Comparison of ENCODE assay signal across 14 cellular contexts in genomic region chr2:217742276-217742675, GRCh38.
"Had no signal": no experiment of that assay in that cellular context is flagged by ENCODE, and none has a peak within 500 bp of the region (broad histone marks: within the 10 kb centered on the region; RNA-seq: fewer than 3 reads in every experiment).

No MANE protein-coding gene starts in this region.

- H3K36me3 ChIP-seq: breast epithelium, stomach had no signal

- H3K4me1 ChIP-seq: breast epithelium had no signal

- H3K27me3 ChIP-seq: breast epithelium, sigmoid colon, stomach, testis had no signal

- H3K9me3 ChIP-seq: breast epithelium, sigmoid colon, testis had no signal

- H3K27ac ChIP-seq: breast epithelium, epithelial cell of prostate, testis had no signal

- DNase-seq: activated CD4-positive, alpha-beta T cell treated with anti-CD3 and anti-CD28 coated beads for 36 hours; activated CD4-positive, alpha-beta T cell treated with anti-CD3 and anti-CD28 coated beads, Interleukin-2, amount 50 U/mL, for 48 hours; activated naive CD4-positive, alpha-beta T cell treated with anti-CD3 and anti-CD28 coated beads for 36 hours; activated T-cell treated with anti-CD3 and anti-CD28 coated beads, Interleukin-2, amount 50 U/mL, for 24 hours; cerebellar nuclear complex; foreskin melanocyte; sigmoid colon; stimulated activated CD4-positive, alpha-beta T cell treated with anti-CD3 and anti-CD28 coated beads, Interleukin-4, amount 100 ng/mL, for 24 hours; stomach; testis had no signal

- ATAC-seq: activated CD4-positive, alpha-beta T cell treated with anti-CD3 and anti-CD28 coated beads for 36 hours; natural killer cell treated with Interleukin-12 subunit alpha and Interleukin-12 subunit beta and Interleukin-15 and Interleukin-18, amount 100 ng/mL, for 72 hours; stimulated activated effector memory CD8-positive, alpha-beta T cell treated with anti-CD3 and anti-CD28 coated beads, Interleukin-12 subunit alpha, Interleukin-12 subunit beta, amount 100 ng/mL, for 72 hours had no signal

- H3K4me3 ChIP-seq: breast epithelium, sigmoid colon, stomach, testis had no signal
